Comparison of ENCODE assay signal across 8 cellular contexts in genomic region chr1:202968895-202969295, GRCh38. TPM values are rescaled to one million over a fixed set of nuclear protein-coding genes. Genes with fewer than 3 reads are reported as not detected.
A peak's percentile ranks its signal among the peaks of the same experiment; 100 is the strongest.
DNase-seq lines count a peak whose midpoint lies in the region; ATAC-seq and TF ChIP-seq lines count a peak whose summit lies in the region.

No MANE protein-coding gene starts in this region.

- no CpG with 5 or more reads among the region's 5 CpGs for WGBS in H9 (ENCODE audit: extremely low coverage, insufficient read length, low lambda C conversion rate)

- no peak overlapping the region for H3K27ac Mint-ChIP-seq in H9
- H3K27ac Mint-ChIP-seq in T-helper 2 cell treated with Interferon-gamma antibody and Interleukin-4, amounts not matched to agents 5 μg/mL and 100 μg/mL, for 36 hours = no peak overlapping the region
- peak overlapping the region; percentile 53 for H3K27ac Mint-ChIP-seq in endothelial cell (ENCODE audit: unreplicated experiment)

- H3K18ac ChIP-seq in H9 (ENCODE audit: insufficient read length, low read depth, low read length) = no peak overlapping the region

- no peak overlapping the region for H2BK15ac ChIP-seq in H9 (ENCODE audit: low read depth, low read length)

- H4K20me1 ChIP-seq in H9 (ENCODE audit: control insufficient read depth, insufficient read depth, insufficient read length) = no peaks in the 10 kb centered on the region

- peak; percentile 76 for TF ChIP-seq CTCF in H9 (conservative IDR thresholded peaks at IDR 0.05)
- TF ChIP-seq CTCF in endothelial cell (IDR thresholded peaks at IDR 0.05; ENCODE audit: unreplicated experiment) = no peak

- H3K79me2 ChIP-seq in H9 (ENCODE audit: insufficient read depth, low read length) = no peaks in the 10 kb centered on the region

- H2BK12ac ChIP-seq in H9 (ENCODE audit: insufficient read length, low read depth, low read length) = no peak overlapping the region

- no peak overlapping the region for H3K9ac ChIP-seq in H9 (ENCODE audit: extremely low read depth, insufficient read length, low read length)

- H3K27me3 Mint-ChIP-seq in H9 (ENCODE audit: low read depth) = peaks cover 21% of the 10 kb centered on the region
- peaks cover 9% of the 10 kb centered on the region for H3K27me3 Mint-ChIP-seq in T-helper 2 cell treated with Interferon-gamma antibody and Interleukin-4, amounts not matched to agents 5 μg/mL and 100 μg/mL, for 36 hours (ENCODE audit: low read depth)
- peaks cover 5% of the 10 kb centered on the region for H3K27me3 Mint-ChIP-seq in endothelial cell (ENCODE audit: unreplicated experiment)

- no peak overlapping the region for H3K56ac ChIP-seq in H9 (ENCODE audit: insufficient read length, low read depth, low read length)

- H3K27me3 ChIP-seq in H9 (ENCODE audit: insufficient read depth, low read length) = no peaks in the 10 kb centered on the region

- no peaks in the 10 kb centered on the region for H3K4me1 ChIP-seq in H9 (ENCODE audit: insufficient read depth, low read length)

- H3K14ac ChIP-seq in H9 (ENCODE audit: insufficient read depth, low read length) = no peak overlapping the region

- ATAC-seq in HG02623 (IDR thresholded peaks at IDR 0.05; ENCODE audit: unreplicated experiment) = no peak

- no peak overlapping the region for H3K4ac ChIP-seq in H9 (ENCODE audit: low read depth, low read length)

- H2AK5ac ChIP-seq in H9 (ENCODE audit: insufficient read length, low read length) = no peak overlapping the region

- no peak overlapping the region for H3T11ph ChIP-seq in H9 (ENCODE audit: low read length)

- H3K9me3 ChIP-seq in H9 (ENCODE audit: control insufficient read depth, low read depth, low read length) = no peaks in the 10 kb centered on the region

- no peak overlapping the region for H4K5ac ChIP-seq in H9 (ENCODE audit: insufficient read length, low read depth, low read length)

- H2BK20ac ChIP-seq in H9 (ENCODE audit: low read depth, low read length, poor library complexity, severe bottlenecking) = no peak overlapping the region

- no peak overlapping the region for H2BK5ac ChIP-seq in H9 (ENCODE audit: insufficient read length, low read length)

- no peak overlapping the region for H2AFZ ChIP-seq in H9 (ENCODE audit: low read length)

- H3K4me3 Mint-ChIP-seq in H9 = peak overlapping the region; percentile 5 to 91; a peak in 2 of 5 replicates
- no peak overlapping the region for H3K4me3 Mint-ChIP-seq in T-helper 2 cell treated with Interferon-gamma antibody and Interleukin-4, amounts not matched to agents 5 μg/mL and 100 μg/mL, for 36 hours
- peak overlapping the region; percentile 59 for H3K4me3 Mint-ChIP-seq in endothelial cell (ENCODE audit: unreplicated experiment)

- DNase-seq in activated CD4-positive, alpha-beta T cell treated with anti-CD3 and anti-CD28 coated beads for 48 hours = peak; percentile 54
- DNase-seq in activated CD4-positive, alpha-beta T cell treated with anti-CD3 and anti-CD28 coated beads, Interleukin-2, amount 50 U/mL, for 1 hour = no peak
- DNase-seq in H9 (peak; percentile 65), NCI-H128 (lab: John Stamatoyannopoulos, UW; ENCODE audit: unreplicated experiment) (peak; percentile 6), endothelial cell (ENCODE audit: low spot score) (peak; percentile 55), myocyte (ENCODE audit: low read depth) (peak; percentile 79)
- peak; percentile 15 for DNase-seq in T-helper 2 cell treated with Interferon-gamma antibody and Interleukin-4, amounts not matched to agents 5 μg/mL and 100 μg/mL, for 36 hours (ENCODE audit: low spot score)

- H3K23me2 ChIP-seq in H9 (ENCODE audit: insufficient read length, low read depth, low read length, poor library complexity, severe bottlenecking) = peaks cover 6% of the 10 kb centered on the region

- no peak overlapping the region for H4K91ac ChIP-seq in H9 (ENCODE audit: insufficient read length, low read depth, low read length)

- H3K4me1 Mint-ChIP-seq in H9 (peaks cover 16 to 19% of the 10 kb centered on the region in 2 experiments), endothelial cell (ENCODE audit: unreplicated experiment) (peaks cover 30% of the 10 kb centered on the region)
- H3K4me1 Mint-ChIP-seq in T-helper 2 cell treated with Interferon-gamma antibody and Interleukin-4, amounts not matched to agents 5 μg/mL and 100 μg/mL, for 36 hours (ENCODE audit: low read depth) = peaks cover 22% of the 10 kb centered on the region

- no peak overlapping the region for H3K23ac ChIP-seq in H9 (ENCODE audit: insufficient read length, low read depth, low read length)

- no peak overlapping the region for H3K4me2 ChIP-seq in H9 (ENCODE audit: insufficient read depth, insufficient read length, low read length)

- H3K36me3 Mint-ChIP-seq in H9 (ENCODE audit: insufficient read depth in 1 of 3, low read depth in 3 of 3) (peaks cover 0 to 5% (median 0%) of the 10 kb centered on the region in 3 experiments; a peak in 3 of 7 replicates), endothelial cell (ENCODE audit: low read depth, unreplicated experiment) (peaks cover 7% of the 10 kb centered on the region)
- H3K36me3 Mint-ChIP-seq in T-helper 2 cell treated with Interferon-gamma antibody and Interleukin-4, amounts not matched to agents 5 μg/mL and 100 μg/mL, for 36 hours (ENCODE audit: low read depth) = peaks cover 3% of the 10 kb centered on the region

- no peak overlapping the region for H2BK120ac ChIP-seq in H9 (ENCODE audit: low read depth, low read length, poor library complexity, severe bottlenecking)

- H3K27ac ChIP-seq in H9 (ENCODE audit: insufficient read length, low read depth, low read length) = no peak overlapping the region

- no peak overlapping the region for H4K8ac ChIP-seq in H9 (replicated peaks; ENCODE audit: insufficient read length, low read depth, low read length)

- no peaks in the 10 kb centered on the region; a peak in 1 of 5 replicates for H3K9me3 Mint-ChIP-seq in H9
- H3K9me3 Mint-ChIP-seq in T-helper 2 cell treated with Interferon-gamma antibody and Interleukin-4, amounts not matched to agents 5 μg/mL and 100 μg/mL, for 36 hours = no peaks in the 10 kb centered on the region
- no peaks in the 10 kb centered on the region for H3K9me3 Mint-ChIP-seq in endothelial cell (ENCODE audit: unreplicated experiment)

- no peaks in the 10 kb centered on the region for H3K79me1 ChIP-seq in H9 (ENCODE audit: insufficient read depth, low read depth, low read length, poor library complexity, severe bottlenecking)

RNA-seq across cellular contexts. Expression of gene CYB5R1, which starts 1.8 kb away (rescaled TPM):
- total RNA-seq in H9 (2021) (21.4 and 21.5 TPM in 2 replicates), endothelial cell (ENCODE audit: unreplicated experiment) (56.5 TPM), myocyte (784 and 884 TPM in 2 replicates)
- 508 TPM for polyA plus RNA-seq in myocyte (2012)

RNA-seq across cellular contexts. Expression of gene ADIPOR1, which starts 10.8 kb away (rescaled TPM):
- total RNA-seq in H9 (2021) (65.0 and 69.7 TPM in 2 replicates), endothelial cell (ENCODE audit: unreplicated experiment) (52.9 TPM), myocyte (166 and 230 TPM in 2 replicates)
- 125 TPM for polyA plus RNA-seq in myocyte (2012)

RNA-seq across cellular contexts. Expression of gene TMEM183A, which starts 38.3 kb away (rescaled TPM):
- total RNA-seq in H9 (2021) (93.4 and 96.0 TPM in 2 replicates), endothelial cell (ENCODE audit: unreplicated experiment) (65.5 TPM), myocyte (90.5 and 108 TPM in 2 replicates)
- 59.0 TPM for polyA plus RNA-seq in myocyte (2012)

RNA-seq across cellular contexts. Expression of gene KLHL12, which starts 41.9 kb away (rescaled TPM):
- total RNA-seq in H9 (2021) (38.4 and 40.0 TPM in 2 replicates), endothelial cell (ENCODE audit: unreplicated experiment) (31.5 TPM), myocyte (42.8 and 51.9 TPM in 2 replicates)
- polyA plus RNA-seq in myocyte (2012) = 33.2 TPM

RNA-seq across cellular contexts. Expression of gene PPFIA4, which starts 57.4 kb away (rescaled TPM):
- total RNA-seq in H9 (2021) (2.8 and 3.9 TPM in 2 replicates), endothelial cell (ENCODE audit: unreplicated experiment) (4.0 TPM), myocyte (122 and 180 TPM in 2 replicates)
- 110 TPM for polyA plus RNA-seq in myocyte (2012)

Comparison
In these comparisons a context has a peak if more than half of its experiments do, and no peak if none do; other contexts are left out.
1. RNA of gene CYB5R1, which starts 1.8 kb away (total RNA-seq): 784 to 884 TPM in myocyte; 56.5 TPM in endothelial cell (single experiment) and 21.4 to 21.5 TPM in H9; every median in the first group is over 10 times any median in the second.